In genomic region chr16:57875347-57875746, GRCh38 we compare ENCODE assay signal across 1 cellular context.
TF ChIP-seq lines count a peak whose summit lies in the region.

No MANE protein-coding gene starts in this region.

TF ChIP-seq in GM23338, 12 proteins besides CTCF, POLR2A, EP300 and RAD21 (continued from another document):
- TF ChIP-seq, protein P1, sequence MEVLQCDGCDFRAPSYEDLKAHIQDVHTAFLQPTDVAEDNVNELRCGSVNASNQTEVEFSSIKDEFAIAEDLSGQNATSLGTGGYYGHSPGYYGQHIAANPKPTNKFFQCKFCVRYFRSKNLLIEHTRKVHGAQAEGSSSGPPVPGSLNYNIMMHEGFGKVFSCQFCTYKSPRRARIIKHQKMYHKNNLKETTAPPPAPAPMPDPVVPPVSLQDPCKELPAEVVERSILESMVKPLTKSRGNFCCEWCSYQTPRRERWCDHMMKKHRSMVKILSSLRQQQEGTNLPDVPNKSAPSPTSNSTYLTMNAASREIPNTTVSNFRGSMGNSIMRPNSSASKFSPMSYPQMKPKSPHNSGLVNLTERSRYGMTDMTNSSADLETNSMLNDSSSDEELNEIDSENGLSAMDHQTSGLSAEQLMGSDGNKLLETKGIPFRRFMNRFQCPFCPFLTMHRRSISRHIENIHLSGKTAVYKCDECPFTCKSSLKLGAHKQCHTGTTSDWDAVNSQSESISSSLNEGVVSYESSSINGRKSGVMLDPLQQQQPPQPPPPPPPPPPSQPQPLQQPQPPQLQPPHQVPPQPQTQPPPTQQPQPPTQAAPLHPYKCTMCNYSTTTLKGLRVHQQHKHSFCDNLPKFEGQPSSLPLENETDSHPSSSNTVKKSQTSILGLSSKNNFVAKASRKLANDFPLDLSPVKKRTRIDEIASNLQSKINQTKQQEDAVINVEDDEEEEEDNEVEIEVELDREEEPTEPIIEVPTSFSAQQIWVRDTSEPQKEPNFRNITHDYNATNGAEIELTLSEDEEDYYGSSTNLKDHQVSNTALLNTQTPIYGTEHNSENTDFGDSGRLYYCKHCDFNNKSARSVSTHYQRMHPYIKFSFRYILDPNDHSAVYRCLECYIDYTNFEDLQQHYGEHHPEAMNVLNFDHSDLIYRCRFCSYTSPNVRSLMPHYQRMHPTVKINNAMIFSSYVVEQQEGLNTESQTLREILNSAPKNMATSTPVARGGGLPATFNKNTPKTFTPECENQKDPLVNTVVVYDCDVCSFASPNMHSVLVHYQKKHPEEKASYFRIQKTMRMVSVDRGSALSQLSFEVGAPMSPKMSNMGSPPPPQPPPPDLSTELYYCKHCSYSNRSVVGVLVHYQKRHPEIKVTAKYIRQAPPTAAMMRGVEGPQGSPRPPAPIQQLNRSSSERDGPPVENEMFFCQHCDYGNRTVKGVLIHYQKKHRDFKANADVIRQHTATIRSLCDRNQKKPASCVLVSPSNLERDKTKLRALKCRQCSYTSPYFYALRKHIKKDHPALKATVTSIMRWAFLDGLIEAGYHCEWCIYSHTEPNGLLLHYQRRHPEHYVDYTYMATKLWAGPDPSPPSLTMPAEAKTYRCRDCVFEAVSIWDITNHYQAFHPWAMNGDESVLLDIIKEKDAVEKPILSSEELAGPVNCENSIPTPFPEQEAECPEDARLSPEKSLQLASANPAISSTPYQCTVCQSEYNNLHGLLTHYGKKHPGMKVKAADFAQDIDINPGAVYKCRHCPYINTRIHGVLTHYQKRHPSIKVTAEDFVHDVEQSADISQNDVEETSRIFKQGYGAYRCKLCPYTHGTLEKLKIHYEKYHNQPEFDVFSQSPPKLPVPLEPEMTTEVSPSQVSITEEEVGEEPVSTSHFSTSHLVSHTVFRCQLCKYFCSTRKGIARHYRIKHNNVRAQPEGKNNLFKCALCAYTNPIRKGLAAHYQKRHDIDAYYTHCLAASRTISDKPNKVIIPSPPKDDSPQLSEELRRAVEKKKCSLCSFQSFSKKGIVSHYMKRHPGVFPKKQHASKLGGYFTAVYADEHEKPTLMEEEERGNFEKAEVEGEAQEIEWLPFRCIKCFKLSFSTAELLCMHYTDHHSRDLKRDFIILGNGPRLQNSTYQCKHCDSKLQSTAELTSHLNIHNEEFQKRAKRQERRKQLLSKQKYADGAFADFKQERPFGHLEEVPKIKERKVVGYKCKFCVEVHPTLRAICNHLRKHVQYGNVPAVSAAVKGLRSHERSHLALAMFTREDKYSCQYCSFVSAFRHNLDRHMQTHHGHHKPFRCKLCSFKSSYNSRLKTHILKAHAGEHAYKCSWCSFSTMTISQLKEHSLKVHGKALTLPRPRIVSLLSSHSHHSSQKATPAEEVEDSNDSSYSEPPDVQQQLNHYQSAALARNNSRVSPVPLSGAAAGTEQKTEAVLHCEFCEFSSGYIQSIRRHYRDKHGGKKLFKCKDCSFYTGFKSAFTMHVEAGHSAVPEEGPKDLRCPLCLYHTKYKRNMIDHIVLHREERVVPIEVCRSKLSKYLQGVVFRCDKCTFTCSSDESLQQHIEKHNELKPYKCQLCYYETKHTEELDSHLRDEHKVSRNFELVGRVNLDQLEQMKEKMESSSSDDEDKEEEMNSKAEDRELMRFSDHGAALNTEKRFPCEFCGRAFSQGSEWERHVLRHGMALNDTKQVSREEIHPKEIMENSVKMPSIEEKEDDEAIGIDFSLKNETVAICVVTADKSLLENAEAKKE (CRISPR knock-in tag; IDR thresholded peaks at IDR 0.05): no peak
- no peak for TF ChIP-seq ETS1 (IDR thresholded peaks at IDR 0.05)
TF ChIP-seq in GM23338: peak in this region for 1.
